In the genomic region with DNA sequence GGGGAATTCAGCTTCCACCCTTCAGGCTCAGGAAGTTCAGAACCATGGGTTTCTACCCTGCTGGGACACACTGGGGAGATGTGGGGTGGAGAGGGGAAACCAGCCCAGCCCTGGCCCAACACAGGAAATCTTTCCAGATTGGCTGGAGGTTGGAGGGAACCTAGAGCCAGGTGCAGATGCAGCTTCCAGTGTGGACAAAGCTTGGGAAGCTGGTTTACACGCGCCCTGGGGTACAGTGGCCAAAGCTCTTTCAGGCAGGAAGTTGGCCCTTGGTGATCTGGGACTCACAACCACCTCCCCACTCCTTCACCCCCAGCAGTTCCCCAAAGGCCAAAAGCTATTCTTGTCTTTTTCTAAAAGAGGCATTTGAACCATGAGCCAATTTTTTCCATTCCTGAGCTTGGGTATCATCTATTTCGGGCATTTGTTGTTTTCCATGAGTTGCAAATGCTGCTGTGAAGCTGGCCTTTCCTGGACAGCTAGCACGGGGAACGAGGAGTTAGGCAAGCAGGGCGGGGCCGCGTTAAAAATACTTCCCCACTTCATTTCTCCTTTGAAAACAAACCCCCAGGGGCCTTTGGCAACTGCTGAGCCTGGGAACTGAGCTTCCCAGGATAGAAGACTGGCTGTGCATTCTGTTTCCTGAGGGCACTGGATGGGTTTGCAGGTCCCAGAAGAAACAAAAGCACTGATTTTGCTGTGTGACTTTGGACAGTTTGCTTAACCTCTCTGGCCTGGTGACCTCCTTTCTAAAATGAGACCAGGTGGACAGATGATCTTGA, we compare ENCODE assay signal across 9 cellular contexts. TPM values are rescaled to one million over a fixed set of nuclear protein-coding genes. Genes with fewer than 3 reads are reported as not detected.
DNase-seq lines count a peak whose midpoint lies in the region; ATAC-seq and TF ChIP-seq lines count a peak whose summit lies in the region.
"Had no signal": no experiment of that assay in that cellular context is flagged by ENCODE, and none has a peak within 500 bp of the region (broad histone marks: within the 10 kb centered on the region; RNA-seq: fewer than 3 reads in every experiment).

No MANE protein-coding gene starts in this region.

- DNase-seq in AG08395 (ENCODE audit: low spot score) (peak; percentile 87), MG63 (peak; percentile 73), dermis blood vessel endothelial cell (peak; percentile 29), NCI-H748 (lab: John Stamatoyannopoulos, UW; ENCODE audit: unreplicated experiment) (no peak), GM19238 (ENCODE audit: insufficient read length, low spot score) (no peak)
- DNase-seq in activated CD4-positive, CD25-positive, alpha-beta regulatory T cell treated with anti-CD3 and anti-CD28 coated beads, Interleukin-2, amount 50 U/mL, for 72 hours: no peak

- H3K9me3 Mint-ChIP-seq in nephron: no peaks in the 10 kb centered on the region

- peaks cover 51% of the 10 kb centered on the region for H3K4me1 Mint-ChIP-seq in nephron

- ATAC-seq in HG03097 (IDR thresholded peaks at IDR 0.05; ENCODE audit: low FRiP score, unreplicated experiment): no peak

- no peaks in the 10 kb centered on the region for H3K36me3 Mint-ChIP-seq in nephron (ENCODE audit: low read depth)

- H3K27me3 ChIP-seq in MG63: no peaks in the 10 kb centered on the region

- no peaks in the 10 kb centered on the region for H3K36me3 ChIP-seq in MG63

- H3K27me3 Mint-ChIP-seq in nephron (ENCODE audit: low read depth): peaks cover 10% of the 10 kb centered on the region

- H3K4me3 ChIP-seq in MG63: no peak overlapping the region
- H3K4me3 ChIP-seq: SK-N-MC had no signal

- peak overlapping the region in 2 of 3 experiments; percentile 28 to 74 for H3K4me3 Mint-ChIP-seq in nephron

- H3K27ac Mint-ChIP-seq in nephron: peak overlapping the region; percentile 27 to 49 (median 46)

- TF ChIP-seq CTCF in nephron (IDR thresholded peaks at IDR 0.05; ENCODE audit: unreplicated experiment in 3 of 3): no peak

- no peaks in the 10 kb centered on the region for H3K9me3 ChIP-seq in MG63

RNA-seq across cellular contexts. Expression of a gene that starts 3.1 kb away (rescaled TPM):
- total RNA-seq in MG63 (2014; rRNA removed; shearing (Covaris generic); ENCODE audit: low replicate concordance): 5.3 and 13.7 TPM in 2 replicates
- total RNA-seq in dermis blood vessel endothelial cell: 11.4 and 15.4 TPM in 2 replicates

RNA-seq across cellular contexts. Expression of a gene that starts 28.3 kb away (rescaled TPM):
- total RNA-seq in MG63 (2014; rRNA removed; shearing (Covaris generic); ENCODE audit: low replicate concordance): 1.0 TPM in 1 of 2 replicates, not detected in the other
- total RNA-seq in dermis blood vessel endothelial cell: 0.05 and 0.51 TPM in 2 replicates

Comparison
In these comparisons a context has a peak if more than half of its experiments do, and no peak if none do; other contexts are left out.
1. DNase-seq: peak in AG08395 (single experiment), MG63 (single experiment) and dermis blood vessel endothelial cell (single experiment); none in activated CD4-positive, CD25-positive, alpha-beta regulatory T cell treated with anti-CD3 and anti-CD28 coated beads, Interleukin-2, amount 50 U/mL, for 72 hours (single experiment), NCI-H748 (single experiment) and GM19238 (single experiment).